In genomic region chr3:183259087-183259486, GRCh38 we compare ENCODE assay signal across 19 cellular contexts. TPM values are rescaled to one million over a fixed set of nuclear protein-coding genes. Genes with fewer than 3 reads are reported as not detected.
DNase-seq lines count a peak whose midpoint lies in the region; ATAC-seq and TF ChIP-seq lines count a peak whose summit lies in the region.
"Had no signal": no experiment of that assay in that cellular context is flagged by ENCODE, and none has a peak within 500 bp of the region (broad histone marks: within the 10 kb centered on the region; RNA-seq: fewer than 3 reads in every experiment).

No MANE protein-coding gene starts in this region.

- TF ChIP-seq CTCF in thyroid gland (IDR thresholded peaks at IDR 0.05) (no peak), right atrium auricular region (IDR thresholded peaks at IDR 0.05) (no peak)

- no peaks in the 10 kb centered on the region for H4K20me1 ChIP-seq in Karpas-422 (ENCODE audit: insufficient read depth, low read depth, low read length)

- H3K4me3 ChIP-seq in Karpas-422 (ENCODE audit: low read length): no peak overlapping the region
- no peak overlapping the region for H3K4me3 ChIP-seq in muscle layer of duodenum (ENCODE audit: low read depth in 1 of 2, low read length in 2 of 2)
- no peak overlapping the region for H3K4me3 ChIP-seq in thyroid gland (replicated peaks in 1 of 3)
- no peak overlapping the region for H3K4me3 ChIP-seq in aorta (ENCODE audit: low read length in 2 of 2)
- no peak overlapping the region for H3K4me3 ChIP-seq in right atrium auricular region
- H3K4me3 ChIP-seq: left ventricle myocardium inferior had no signal

- H3K4me2 ChIP-seq in Karpas-422 (ENCODE audit: low read depth, low read length, poor library complexity, severe bottlenecking): no peak overlapping the region

- H3K9me3 Mint-ChIP-seq in activated T-helper 1 cell treated with anti-CD3 and anti-CD28 coated beads, Interleukin-12 subunit alpha, Interleukin-12 subunit beta, Interleukin-2, Interleukin-4 antibody, amounts not matched to agents 30 ng/mL and 10 ng/mL and 1 ng/mL, durations not matched to agents 14 hours and 24 hours and 36 hours: no peaks in the 10 kb centered on the region
- H3K9me3 Mint-ChIP-seq: activated T-cell treated with anti-CD3 and anti-CD28 coated beads, Interleukin-2, amount 50 U/mL, for 72 hours; brain; stimulated activated effector memory CD8-positive, alpha-beta T cell treated with anti-CD3 and anti-CD28 coated beads, Interleukin-12 subunit alpha, Interleukin-12 subunit beta, amount 100 ng/mL, for 72 hours had no signal

- no peak for TF ChIP-seq POLR2A in thyroid gland (IDR thresholded peaks at IDR 0.05)

- H3K27ac ChIP-seq in Karpas-422 (ENCODE audit: low read length) (no peak overlapping the region), caudate nucleus (ENCODE audit: low read depth, low read length) (peak overlapping the region; percentile 65), muscle layer of duodenum (ENCODE audit: low read length) (peak overlapping the region; percentile 56), thyroid gland (peak overlapping the region in 2 of 3 donors; percentile 62 to 64), aorta (ENCODE audit: low read depth in 1 of 2, low read length in 2 of 2) (no peak overlapping the region), right atrium auricular region (no peak overlapping the region)

- H3K9ac ChIP-seq in Karpas-422 (ENCODE audit: low read length): no peak overlapping the region

- no peak for ATAC-seq in aorta (ENCODE audit: low FRiP score)
- ATAC-seq: activated T-cell treated with anti-CD3 and anti-CD28 coated beads, Interleukin-2, amount 50 U/mL, for 72 hours; stimulated activated effector memory CD8-positive, alpha-beta T cell treated with anti-CD3 and anti-CD28 coated beads, Interleukin-12 subunit alpha, Interleukin-12 subunit beta, amount 100 ng/mL, for 72 hours had no signal

- no peak overlapping the region for H3K4me3 Mint-ChIP-seq in activated T-helper 1 cell treated with anti-CD3 and anti-CD28 coated beads, Interleukin-12 subunit alpha, Interleukin-12 subunit beta, Interleukin-2, Interleukin-4 antibody, amounts not matched to agents 30 ng/mL and 10 ng/mL and 1 ng/mL, durations not matched to agents 14 hours and 24 hours and 36 hours
- H3K4me3 Mint-ChIP-seq: activated T-cell treated with anti-CD3 and anti-CD28 coated beads, Interleukin-2, amount 50 U/mL, for 72 hours; stimulated activated effector memory CD8-positive, alpha-beta T cell treated with anti-CD3 and anti-CD28 coated beads, Interleukin-12 subunit alpha, Interleukin-12 subunit beta, amount 100 ng/mL, for 72 hours had no signal

- H3K9me3 ChIP-seq in Karpas-422 (ENCODE audit: low read length): no peaks in the 10 kb centered on the region
- H3K9me3 ChIP-seq in muscle layer of duodenum (ENCODE audit: control insufficient read depth in 1 of 2, low read length in 2 of 2): no peaks in the 10 kb centered on the region
- H3K9me3 ChIP-seq in thyroid gland: no peaks in the 10 kb centered on the region
- H3K9me3 ChIP-seq in aorta (ENCODE audit: control insufficient read depth, low read length): no peaks in the 10 kb centered on the region
- no peaks in the 10 kb centered on the region for H3K9me3 ChIP-seq in right atrium auricular region
- H3K9me3 ChIP-seq: left ventricle myocardium inferior had no signal

- peaks cover 20% of the 10 kb centered on the region for H3K4me1 Mint-ChIP-seq in activated T-helper 1 cell treated with anti-CD3 and anti-CD28 coated beads, Interleukin-12 subunit alpha, Interleukin-12 subunit beta, Interleukin-2, Interleukin-4 antibody, amounts not matched to agents 30 ng/mL and 10 ng/mL and 1 ng/mL, durations not matched to agents 14 hours and 24 hours and 36 hours (ENCODE audit: low read depth)
- H3K4me1 Mint-ChIP-seq: stimulated activated effector memory CD8-positive, alpha-beta T cell treated with anti-CD3 and anti-CD28 coated beads, Interleukin-12 subunit alpha, Interleukin-12 subunit beta, amount 100 ng/mL, for 72 hours had no signal

- 58 to 63% methylated on average over 3 of the region's 3 CpGs for WGBS in thyroid gland, 2 donors
- WGBS in aorta, 2 donors: 70 to 71% methylated on average over 3 of the region's 3 CpGs

- no peaks in the 10 kb centered on the region for H3K79me2 ChIP-seq in Karpas-422 (ENCODE audit: low read length)

- H3K4me1 ChIP-seq in Karpas-422 (ENCODE audit: low read length): peaks cover 13% of the 10 kb centered on the region
- H3K4me1 ChIP-seq in muscle layer of duodenum (ENCODE audit: control insufficient read depth in 1 of 2, insufficient read depth in 2 of 2, low read length in 2 of 2): peaks cover 11 to 22% of the 10 kb centered on the region in 2 donors
- H3K4me1 ChIP-seq in thyroid gland: peaks cover 31 to 46% of the 10 kb centered on the region in 2 donors
- H3K4me1 ChIP-seq in aorta (ENCODE audit: control insufficient read depth in 1 of 2, insufficient read depth in 2 of 2, low read length in 2 of 2): no peaks in the 10 kb centered on the region
- peaks cover 0 to 4% of the 10 kb centered on the region in 2 donors for H3K4me1 ChIP-seq in right atrium auricular region

- no peaks in the 10 kb centered on the region for H3K9me2 ChIP-seq in Karpas-422 (replicated peaks; ENCODE audit: insufficient read depth, low read length)

- H3K27me3 ChIP-seq in Karpas-422 (ENCODE audit: low read length) (no peaks in the 10 kb centered on the region), muscle layer of duodenum (ENCODE audit: low read depth, low read length) (no peaks in the 10 kb centered on the region), thyroid gland (no peaks in the 10 kb centered on the region), aorta (ENCODE audit: control insufficient read depth in 1 of 2, insufficient read depth in 2 of 2, low read length in 1 of 2) (no peaks in the 10 kb centered on the region), right atrium auricular region (no peaks in the 10 kb centered on the region)

- H2AFZ ChIP-seq in Karpas-422 (ENCODE audit: low read length): no peak overlapping the region

- H3K27me3 Mint-ChIP-seq in activated T-helper 1 cell treated with anti-CD3 and anti-CD28 coated beads, Interleukin-12 subunit alpha, Interleukin-12 subunit beta, Interleukin-2, Interleukin-4 antibody, amounts not matched to agents 30 ng/mL and 10 ng/mL and 1 ng/mL, durations not matched to agents 14 hours and 24 hours and 36 hours (ENCODE audit: insufficient read depth): peaks cover 10% of the 10 kb centered on the region
- H3K27me3 Mint-ChIP-seq: progenitor cell of endocrine pancreas had no signal

- DNase-seq in Karpas-422 (peak; percentile 34), caudate nucleus (lab: John Stamatoyannopoulos, UW) (no peak), thyroid gland (peak; percentile 64 to 65), T-helper 1 cell (no peak), aorta (no peak), right atrium auricular region (ENCODE audit: low spot score) (no peak)
- DNase-seq in activated T-helper 1 cell treated with anti-CD3 and anti-CD28 coated beads, Interleukin-12 subunit alpha, Interleukin-12 subunit beta, Interleukin-2, Interleukin-4 antibody, amounts not matched to agents 30 ng/mL and 10 ng/mL and 1 ng/mL, durations not matched to agents 14 hours and 24 hours and 36 hours (ENCODE audit: low spot score): no peak
- DNase-seq: activated CD4-positive, alpha-beta T cell treated with anti-CD3 and anti-CD28 coated beads, Interleukin-2, amount 50 U/mL, for 48 hours; activated CD4-positive, CD25-positive, alpha-beta regulatory T cell treated with anti-CD3 and anti-CD28 coated beads, Interleukin-2, amount 50 U/mL, for 72 hours; activated naive CD4-positive, alpha-beta T cell; activated T-cell treated with anti-CD3 and anti-CD28 coated beads, Interleukin-2, amount 50 U/mL, for 72 hours; DND-41; IMR-90; left ventricle myocardium inferior; naive B cell had no signal

- H3K36me3 Mint-ChIP-seq in activated T-helper 1 cell treated with anti-CD3 and anti-CD28 coated beads, Interleukin-12 subunit alpha, Interleukin-12 subunit beta, Interleukin-2, Interleukin-4 antibody, amounts not matched to agents 30 ng/mL and 10 ng/mL and 1 ng/mL, durations not matched to agents 14 hours and 24 hours and 36 hours (ENCODE audit: low read depth): peaks cover 9% of the 10 kb centered on the region
- H3K36me3 Mint-ChIP-seq: naive B cell; stimulated activated effector memory CD8-positive, alpha-beta T cell treated with anti-CD3 and anti-CD28 coated beads, Interleukin-12 subunit alpha, Interleukin-12 subunit beta, amount 100 ng/mL, for 72 hours had no signal

- no peak overlapping the region for H3K27ac Mint-ChIP-seq in activated T-helper 1 cell treated with anti-CD3 and anti-CD28 coated beads, Interleukin-12 subunit alpha, Interleukin-12 subunit beta, Interleukin-2, Interleukin-4 antibody, amounts not matched to agents 30 ng/mL and 10 ng/mL and 1 ng/mL, durations not matched to agents 14 hours and 24 hours and 36 hours
- H3K27ac Mint-ChIP-seq: activated T-cell treated with anti-CD3 and anti-CD28 coated beads, Interleukin-2, amount 50 U/mL, for 72 hours; stimulated activated effector memory CD8-positive, alpha-beta T cell treated with anti-CD3 and anti-CD28 coated beads, Interleukin-12 subunit alpha, Interleukin-12 subunit beta, amount 100 ng/mL, for 72 hours had no signal

- intact Hi-C loops in thyroid gland (cut with DNase I) (no loop called here), aorta (cut with DNase I) (loop anchor here in 1 of 2 donors (10.0 kb wide), 1 partner anchor 126 kb away; no protein-coding TSS in a partner anchor)
- intact Hi-C loops in activated T-helper 1 cell treated with anti-CD3 and anti-CD28 coated beads, Interleukin-12 subunit alpha, Interleukin-12 subunit beta, Interleukin-2, Interleukin-4 antibody, amounts not matched to agents 30 ng/mL and 10 ng/mL and 1 ng/mL, durations not matched to agents 14 hours and 24 hours and 36 hours (cut with micrococcal nuclease): no loop called here

- H3K36me3 ChIP-seq in Karpas-422 (ENCODE audit: insufficient read depth, low read length) (no peaks in the 10 kb centered on the region), muscle layer of duodenum (ENCODE audit: control insufficient read depth in 1 of 2, insufficient read depth in 2 of 2, low read length in 2 of 2) (no peaks in the 10 kb centered on the region), thyroid gland (no peaks in the 10 kb centered on the region), aorta (ENCODE audit: control insufficient read depth in 1 of 2, insufficient read depth in 2 of 2, low read length in 1 of 2) (no peaks in the 10 kb centered on the region), right atrium auricular region (no peaks in the 10 kb centered on the region)
- H3K36me3 ChIP-seq: left ventricle myocardium inferior had no signal

RNA-seq across cellular contexts. Expression of gene B3GNT5, which starts 6.0 kb away (rescaled TPM):
- total RNA-seq in Karpas-422 (2014; rRNA removed; shearing (Covaris generic); ENCODE audit: low replicate concordance): 2.0 and 8.6 TPM in 2 replicates
- 10 to 100 TPM in 1 of 4 donors, 1 to 10 TPM in 3; 5.2 to 10.6 (median 7.1) TPM for total RNA-seq in thyroid gland
- total RNA-seq in aorta: 10 to 100 TPM in 1 of 2 donors, 1 to 10 TPM in 1; 9.2 to 10.0 TPM
- polyA plus RNA-seq in aorta: 10 to 100 TPM in 1 of 2 donors, 1 to 10 TPM in 1; 1.6 to 12.5 TPM
- 1 to 10 TPM; 1.7 to 2.0 TPM for total RNA-seq in right atrium auricular region
- total RNA-seq in activated T-helper 1 cell treated with anti-CD3 and anti-CD28 coated beads, Interleukin-12 subunit alpha, Interleukin-12 subunit beta, Interleukin-2, Interleukin-4 antibody, amounts not matched to agents 30 ng/mL and 10 ng/mL and 1 ng/mL, durations not matched to agents 14 hours and 24 hours and 36 hours: 17.0 and 17.7 TPM in 2 replicates

Comparison
In these comparisons a context has a peak if more than half of its experiments do, and no peak if none do; other contexts are left out.
1. DNase-seq: peak in Karpas-422 (single experiment) and thyroid gland (2 of 2); none in caudate nucleus (0 of 61), T-helper 1 cell (0 of 5), aorta (0 of 2), right atrium auricular region (single experiment) and activated T-helper 1 cell treated with anti-CD3 and anti-CD28 coated beads, Interleukin-12 subunit alpha, Interleukin-12 subunit beta, Interleukin-2, Interleukin-4 antibody, amounts not matched to agents 30 ng/mL and 10 ng/mL and 1 ng/mL, durations not matched to agents 14 hours and 24 hours and 36 hours (single experiment).
2. H3K27ac ChIP-seq: peak in caudate nucleus (single experiment), muscle layer of duodenum (single experiment) and thyroid gland (2 of 3); none in Karpas-422 (single experiment), aorta (0 of 2) and right atrium auricular region (0 of 2).